30 cellular contexts compared by ENCODE assay signal in genomic region chr12:11089246-11089645, GRCh38. TPM values are rescaled to one million over a fixed set of nuclear protein-coding genes. Genes with fewer than 3 reads are reported as not detected.
"Had no signal": no experiment of that assay in that cellular context is flagged by ENCODE, and none has a peak within 500 bp of the region (broad histone marks: within the 10 kb centered on the region; RNA-seq: fewer than 3 reads in every experiment).

No MANE protein-coding gene starts in this region.

- H3K27ac ChIP-seq: stomach, suprapubic skin, testis, thoracic aorta, thyroid gland, tibial artery, tibial nerve, transverse colon, upper lobe of left lung, upper lobe of right lung, uterus, vagina had no signal

- H3K9me3 Mint-ChIP-seq: stimulated activated effector memory CD8-positive, alpha-beta T cell treated with anti-CD3 and anti-CD28 coated beads, Interleukin-12 subunit alpha, Interleukin-12 subunit beta, amount 100 ng/mL, for 72 hours; stimulated activated memory B cell treated with anti-CD40 and anti-IgM and Interleukin-4, amounts not matched to agents 10 μg/mL and 1 μg/mL and 100 μg/mL, for 72 hours; stimulated activated naive CD8-positive, alpha-beta T cell treated with anti-CD3 and anti-CD28 coated beads, Interleukin-15, Interleukin-2, amounts not matched to agents 100 ng/mL and 50 ng/mL, for 24 hours; type B pancreatic cell had no signal

- H3K4me3 ChIP-seq: stomach, suprapubic skin, testis, thoracic aorta, thyroid gland, tibial artery, tibial nerve, transverse colon, upper lobe of left lung, upper lobe of right lung, uterus, vagina had no signal

- H3K36me3 Mint-ChIP-seq: stimulated activated effector memory CD8-positive, alpha-beta T cell treated with anti-CD3 and anti-CD28 coated beads, Interleukin-12 subunit alpha, Interleukin-12 subunit beta, amount 100 ng/mL, for 72 hours had no signal

- H3K9me3 ChIP-seq: suprapubic skin, testis, thoracic aorta, thyroid gland, tibial artery, tibial nerve, transverse colon, upper lobe of left lung, upper lobe of right lung, uterus, vagina had no signal

- H3K4me1 ChIP-seq: stomach, suprapubic skin, testis, thyroid gland, tibial artery, tibial nerve, transverse colon, upper lobe of left lung, upper lobe of right lung, uterus, vagina had no signal

- H3K27me3 Mint-ChIP-seq: stimulated activated memory B cell treated with anti-CD40 and anti-IgM and Interleukin-4, amounts not matched to agents 10 μg/mL and 1 μg/mL and 100 μg/mL, for 72 hours; stimulated activated naive B cell treated with anti-CD40 and anti-IgM and Interleukin-4, amounts not matched to agents 10 μg/mL and 1 μg/mL and 100 μg/mL, for 72 hours; stimulated activated naive CD8-positive, alpha-beta T cell treated with anti-CD3 and anti-CD28 coated beads, Interleukin-15, amount 100 ng/mL, for 72 hours; stimulated activated naive CD8-positive, alpha-beta T cell treated with anti-CD3 and anti-CD28 coated beads, Interleukin-15, Interleukin-2, amounts not matched to agents 100 ng/mL and 50 ng/mL, for 24 hours; type B pancreatic cell had no signal

- H3K27ac Mint-ChIP-seq: stimulated activated effector memory CD8-positive, alpha-beta T cell treated with anti-CD3 and anti-CD28 coated beads, Interleukin-12 subunit alpha, Interleukin-12 subunit beta, amount 100 ng/mL, for 72 hours; stimulated activated memory B cell treated with anti-CD40 and anti-IgM and Interleukin-4, amounts not matched to agents 10 μg/mL and 1 μg/mL and 100 μg/mL, for 72 hours; stimulated activated naive B cell treated with anti-CD40 and anti-IgM and Interleukin-4, amounts not matched to agents 10 μg/mL and 1 μg/mL and 100 μg/mL, for 72 hours; stimulated activated naive CD8-positive, alpha-beta T cell treated with anti-CD3 and anti-CD28 coated beads, Interleukin-15, amount 100 ng/mL, for 72 hours; stimulated activated naive CD8-positive, alpha-beta T cell treated with anti-CD3 and anti-CD28 coated beads, Interleukin-15, Interleukin-2, amounts not matched to agents 100 ng/mL and 50 ng/mL, for 24 hours; type B pancreatic cell had no signal

- H3K4me1 Mint-ChIP-seq: stimulated activated effector memory CD8-positive, alpha-beta T cell treated with anti-CD3 and anti-CD28 coated beads, Interleukin-12 subunit alpha, Interleukin-12 subunit beta, amount 100 ng/mL, for 72 hours; stimulated activated memory B cell treated with anti-CD40 and anti-IgM and Interleukin-4, amounts not matched to agents 10 μg/mL and 1 μg/mL and 100 μg/mL, for 72 hours; stimulated activated naive CD8-positive, alpha-beta T cell treated with anti-CD3 and anti-CD28 coated beads, Interleukin-15, amount 100 ng/mL, for 72 hours had no signal

- H3K27me3 ChIP-seq: stomach, suprapubic skin, testis, thyroid gland, tibial artery, tibial nerve, transverse colon, upper lobe of left lung, upper lobe of right lung, uterus, vagina had no signal

- ATAC-seq: stimulated activated effector memory CD8-positive, alpha-beta T cell treated with anti-CD3 and anti-CD28 coated beads, Interleukin-12 subunit alpha, Interleukin-12 subunit beta, amount 100 ng/mL, for 72 hours; stimulated activated memory B cell treated with anti-CD40 and anti-IgM and Interleukin-4, amounts not matched to agents 10 μg/mL and 1 μg/mL and 100 μg/mL, for 72 hours; stimulated activated naive B cell treated with anti-CD40 and anti-IgM and Interleukin-4, amounts not matched to agents 10 μg/mL and 1 μg/mL and 100 μg/mL, for 72 hours; stimulated activated naive CD8-positive, alpha-beta T cell treated with anti-CD3 and anti-CD28 coated beads, Interleukin-15, amount 100 ng/mL, for 72 hours; stimulated activated naive CD8-positive, alpha-beta T cell treated with anti-CD3 and anti-CD28 coated beads, Interleukin-15, Interleukin-2, amounts not matched to agents 100 U/mL and 50 U/mL, for 24 hours; upper lobe of right lung had no signal

- FAIRE-seq: urothelium cell line had no signal

- H3K4me3 Mint-ChIP-seq: stimulated activated effector memory CD8-positive, alpha-beta T cell treated with anti-CD3 and anti-CD28 coated beads, Interleukin-12 subunit alpha, Interleukin-12 subunit beta, amount 100 ng/mL, for 72 hours; stimulated activated memory B cell treated with anti-CD40 and anti-IgM and Interleukin-4, amounts not matched to agents 10 μg/mL and 1 μg/mL and 100 μg/mL, for 72 hours; stimulated activated naive B cell treated with anti-CD40 and anti-IgM and Interleukin-4, amounts not matched to agents 10 μg/mL and 1 μg/mL and 100 μg/mL, for 72 hours; stimulated activated naive CD8-positive, alpha-beta T cell treated with anti-CD3 and anti-CD28 coated beads, Interleukin-15, amount 100 ng/mL, for 72 hours; stimulated activated naive CD8-positive, alpha-beta T cell treated with anti-CD3 and anti-CD28 coated beads, Interleukin-15, Interleukin-2, amounts not matched to agents 100 ng/mL and 50 ng/mL, for 24 hours; type B pancreatic cell had no signal

- H3K36me3 ChIP-seq: stomach, suprapubic skin, thoracic aorta, thyroid gland, tibial artery, transverse colon, upper lobe of left lung, upper lobe of right lung, uterus, vagina had no signal

- DNase-seq: stimulated activated CD4-positive, alpha-beta T cell treated with anti-CD3 and anti-CD28 coated beads, Interleukin-2, amount 100 ng/mL, for 48 hours; stimulated activated CD4-positive, alpha-beta T cell treated with anti-CD3 and anti-CD28 coated beads, Interleukin-4, amount 100 ng/mL, for 1 hour; stimulated activated CD4-positive, alpha-beta T cell treated with anti-CD3 and anti-CD28 coated beads, Interleukin-4, amount 100 ng/mL, for 24 hours; stimulated activated CD4-positive, alpha-beta T cell treated with anti-CD3 and anti-CD28 coated beads, Interleukin-4, amount 100 ng/mL, for 4 hours; stimulated activated CD8-positive, alpha-beta memory T cell treated with anti-CD3 and anti-CD28 coated beads, Interleukin-4, amount 100 ng/mL, for 48 hours; stimulated activated naive B cell treated with anti-CD40 and anti-IgM and Interleukin-4, amounts not matched to agents 10 μg/mL and 1 μg/mL and 100 μg/mL, for 72 hours; stimulated activated naive CD4-positive, alpha-beta T cell; stimulated activated naive CD4-positive, alpha-beta T cell treated with Interleukin-2 at 50 U/mL for 16 hours; stimulated activated naive CD8-positive, alpha-beta T cell treated with anti-CD3 and anti-CD28 coated beads, Interleukin-15, amount 100 ng/mL, for 72 hours; stimulated activated naive CD8-positive, alpha-beta T cell treated with anti-CD3 and anti-CD28 coated beads, Interleukin-15, Interleukin-2, amounts not matched to agents 100 U/mL and 50 U/mL, for 24 hours; stomach; substantia nigra; testis; thyroid gland; tibial artery; transverse colon; trophoblast cell; upper lobe of left lung; upper lobe of right lung; uterus had no signal

RNA-seq across cellular contexts. Expression of gene TAS2R43, which starts 2.9 kb away (rescaled TPM):
- total RNA-seq: upper lobe of right lung had no signal
- polyA plus RNA-seq: stomach, urinary bladder had no signal

RNA-seq across cellular contexts. Expression of gene TAS2R46, which starts 27.2 kb away (rescaled TPM):
- polyA plus RNA-seq: stomach, urinary bladder had no signal

RNA-seq across cellular contexts. Expression of gene TAS2R30, which starts 45.2 kb away (rescaled TPM):
- polyA plus RNA-seq: stomach, urinary bladder had no signal
